In genomic region chr18:34787931-34788532, GRCh38 we compare ENCODE assay signal across 8 cellular contexts.
A peak's percentile ranks its signal among the peaks of the same experiment; 100 is the strongest.
DNase-seq lines count a peak whose midpoint lies in the region; TF ChIP-seq lines count a peak whose summit lies in the region.

No MANE protein-coding gene starts in this region.

- intact Hi-C loops in colonic mucosa (cut with DNase I) (loop anchor here (5.0 to 10.0 kb wide), 4 partner anchors 126 to 663 kb away; no protein-coding TSS in a partner anchor), thyroid gland (cut with DNase I) (no loop called here)

- H3K9me3 ChIP-seq in colonic mucosa, result no peaks in the 10 kb centered on the region
- H3K9me3 ChIP-seq in liver (ENCODE audit: control insufficient read depth in 4 of 4, low read length in 3 of 4), result no peaks in the 10 kb centered on the region
- H3K9me3 ChIP-seq in thyroid gland, result no peaks in the 10 kb centered on the region

- H3K4me3 ChIP-seq in HFF-Myc (replicated peaks; ENCODE audit: low read depth, low read length) (no peak overlapping the region), colonic mucosa (no peak overlapping the region), liver (ENCODE audit: low read depth in 1 of 3, low read length in 3 of 3) (no peak overlapping the region), thyroid gland (replicated peaks in 1 of 3) (no peak overlapping the region)

- WGBS in liver, result 9% methylated on average over 7 of the region's 7 CpGs
- 11 to 12% methylated on average over 7 of the region's 7 CpGs for WGBS in thyroid gland, 2 donors

- H3K9ac ChIP-seq in colonic mucosa (ENCODE audit: low read depth in 2 of 2, low read length in 2 of 2) (no peak overlapping the region), liver (ENCODE audit: low read depth in 1 of 2, low read length in 2 of 2) (no peak overlapping the region)

- POLR2A ChIA-PET in GM10248 (lab: Yijun Ruan, JAX), result no interaction called here

- CTCF ChIA-PET in GM10248 (lab: Yijun Ruan, JAX), result interaction anchor here (0.6 to 4.6 kb wide), 19 partner anchors 10 to 1556 kb away, joined by 3 to 46 read pairs (median 4); no protein-coding TSS in a partner anchor

- TF ChIP-seq CTCF in 22Rv1 (IDR thresholded peaks at IDR 0.05) (peak; percentile 86), GM10248 (IDR thresholded peaks at IDR 0.05; ENCODE audit: control extremely low read depth, extremely low read depth, low read depth, missing control alignments) (peak; percentile 80), HFF-Myc (IDR thresholded peaks at IDR 0.05; ENCODE audit: low read depth, low read length, missing control alignments) (peak; percentile 31), colonic mucosa (IDR thresholded peaks at IDR 0.05) (peak; percentile 66), liver (IDR thresholded peaks at IDR 0.05; ENCODE audit: low read depth, low read length, missing input control) (peak; percentile 72), thyroid gland (IDR thresholded peaks at IDR 0.05) (peak; percentile 49 to 86 (median 72))

- H3K4me1 ChIP-seq in colonic mucosa, result no peaks in the 10 kb centered on the region
- no peaks in the 10 kb centered on the region for H3K4me1 ChIP-seq in liver (ENCODE audit: control insufficient read depth in 4 of 4, insufficient read depth in 4 of 4, low read length in 3 of 4)
- H3K4me1 ChIP-seq in thyroid gland, result no peaks in the 10 kb centered on the region

- H3K27ac ChIP-seq in 22Rv1 (no peak overlapping the region), colonic mucosa (no peak overlapping the region), liver (ENCODE audit: low read depth in 1 of 2, low read length in 2 of 2) (no peak overlapping the region), thyroid gland (no peak overlapping the region)

- H3K36me3 ChIP-seq in colonic mucosa (no peaks in the 10 kb centered on the region), liver (ENCODE audit: control insufficient read depth in 4 of 4, insufficient read depth in 3 of 4, low read depth in 1 of 4, low read length in 3 of 4) (no peaks in the 10 kb centered on the region), thyroid gland (no peaks in the 10 kb centered on the region)

- DNase-seq in GM10248 (ENCODE audit: extremely low spot score) (peak; percentile 45), HFF-Myc (ENCODE audit: extremely low read depth, low read depth) (no peak), NCI-H1048 (lab: John Stamatoyannopoulos, UW) (peak; percentile 53), SHP77 (lab: John Stamatoyannopoulos, UW) (peak; percentile 43 to 73), colonic mucosa (peak; percentile 40), thyroid gland (peak; percentile 35 to 36)

- peak; percentile 87 to 89 for TF ChIP-seq RAD21 in liver (IDR thresholded peaks at IDR 0.05)

- no peaks in the 10 kb centered on the region for H3K27me3 ChIP-seq in colonic mucosa
- H3K27me3 ChIP-seq in liver (ENCODE audit: control insufficient read depth in 4 of 4, insufficient read depth in 4 of 4, low read length in 3 of 4), result peaks cover 0 to 2% (median 0%) of the 10 kb centered on the region in 4 donors
- H3K27me3 ChIP-seq in thyroid gland, result no peaks in the 10 kb centered on the region

- TF ChIP-seq POLR2A in thyroid gland (IDR thresholded peaks at IDR 0.05), result no peak

TF ChIP-seq in liver, 16 proteins besides CTCF, POLR2A, EP300 and RAD21:
- TF ChIP-seq, protein P1, sequence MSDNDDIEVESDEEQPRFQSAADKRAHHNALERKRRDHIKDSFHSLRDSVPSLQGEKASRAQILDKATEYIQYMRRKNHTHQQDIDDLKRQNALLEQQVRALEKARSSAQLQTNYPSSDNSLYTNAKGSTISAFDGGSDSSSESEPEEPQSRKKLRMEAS (IDR thresholded peaks at IDR 0.05), result no peak
- no peak for TF ChIP-seq TAF1 (conservative IDR thresholded peaks at IDR 0.05)
- no peak for TF ChIP-seq ATF3 (IDR thresholded peaks at IDR 0.05)
- TF ChIP-seq EGR1 (IDR thresholded peaks at IDR 0.05; ENCODE audit: low read depth in 2 of 2), result no peak
- TF ChIP-seq REST (IDR thresholded peaks at IDR 0.05), result no peak
- TF ChIP-seq FOXA2 (IDR thresholded peaks at IDR 0.05), result no peak
- TF ChIP-seq HNF4G (IDR thresholded peaks at IDR 0.05), result no peak
- TF ChIP-seq JUND (IDR thresholded peaks at IDR 0.05), result no peak
- no peak for TF ChIP-seq FOXA1 (IDR thresholded peaks at IDR 0.05)
- no peak for TF ChIP-seq HNF4A (conservative IDR thresholded peaks at IDR 0.05)
- no peak for TF ChIP-seq YY1 (IDR thresholded peaks at IDR 0.05)
- TF ChIP-seq SP1 (IDR thresholded peaks at IDR 0.05), result no peak
- TF ChIP-seq RXRA (IDR thresholded peaks at IDR 0.05), result no peak

Comparison
In these comparisons a context has a peak if more than half of its experiments do, and no peak if none do; other contexts are left out.
1. CTCF ChIP-seq: peak in every context shown above with its lines; median percentile 86 in 22Rv1; 80 in GM10248; 72 in thyroid gland; 72 in liver; 66 in colonic mucosa; 31 in HFF-Myc.